Comparison of ENCODE assay signal across 1 cellular context in genomic region chr6:152270301-152270925, GRCh38.
TF ChIP-seq lines count a peak whose summit lies in the region.

No MANE protein-coding gene starts in this region.

TF ChIP-seq in SK-N-SH treated with all-trans-retinoic acid at 6 μM for 48 hours, 23 proteins besides CTCF, POLR2A, EP300 and RAD21 (continued from another document):
- TF ChIP-seq TSHZ2 (CRISPR knock-in tag; IDR thresholded peaks at IDR 0.05), result no peak
- no peak for TF ChIP-seq RARB (CRISPR knock-in tag; IDR thresholded peaks at IDR 0.05)
- TF ChIP-seq GLIS3 (CRISPR knock-in tag; IDR thresholded peaks at IDR 0.05), result no peak
- no peak for TF ChIP-seq ZFP3 (CRISPR knock-in tag; IDR thresholded peaks at IDR 0.05)
- no peak for TF ChIP-seq ZC3H10 (CRISPR knock-in tag; IDR thresholded peaks at IDR 0.05)
- no peak for TF ChIP-seq BACH2 (CRISPR knock-in tag; IDR thresholded peaks at IDR 0.05; ENCODE audit: borderline replicate concordance)
